11 cellular contexts compared by ENCODE assay signal in the genomic region with DNA sequence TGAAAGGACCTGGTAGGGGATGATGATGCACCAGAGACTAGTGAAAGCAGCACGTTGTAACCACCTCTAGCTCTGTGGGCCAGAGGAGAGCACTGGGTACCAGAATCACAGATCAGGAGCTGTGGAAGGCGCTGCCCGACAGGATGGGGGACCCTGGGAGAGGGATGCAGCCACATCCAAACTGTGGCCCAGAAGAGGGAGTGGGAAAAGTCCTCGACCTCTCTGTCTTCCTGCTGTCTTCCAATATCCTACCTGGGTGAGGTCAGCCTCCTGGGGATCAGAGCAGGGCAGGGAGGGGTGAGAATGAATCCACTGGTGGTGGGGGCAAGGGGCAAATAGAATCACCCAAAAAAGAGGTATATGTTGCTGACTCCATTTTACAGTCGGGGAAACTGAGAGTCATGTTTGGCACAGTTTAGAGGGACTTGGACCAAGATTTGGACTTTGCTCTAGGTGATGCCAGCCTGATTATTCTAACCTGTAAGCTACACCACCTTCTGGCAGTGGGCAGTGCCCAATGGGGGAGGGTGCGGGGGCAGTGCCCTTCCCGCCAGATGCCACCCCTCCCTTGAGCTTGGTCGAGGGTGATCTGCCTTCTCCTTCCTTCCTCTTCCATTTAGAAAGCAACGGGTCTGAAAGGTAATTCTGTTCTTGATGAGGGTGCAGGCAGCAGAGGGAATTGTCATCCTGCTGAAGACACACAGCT.
A peak's percentile ranks its signal among the peaks of the same experiment; 100 is the strongest.
DNase-seq lines count a peak whose midpoint lies in the region; ATAC-seq and TF ChIP-seq lines count a peak whose summit lies in the region.
"Had no signal": no experiment of that assay in that cellular context is flagged by ENCODE, and none has a peak within 500 bp of the region (broad histone marks: within the 10 kb centered on the region; RNA-seq: fewer than 3 reads in every experiment).

No MANE protein-coding gene starts in this region.

- peak overlapping the region; percentile 89 for H3K27ac Mint-ChIP-seq in endodermal cell
- peak overlapping the region; percentile 95 to 98 (median 97) for H3K27ac Mint-ChIP-seq in nephron

- no peak overlapping the region for H3K4me3 Mint-ChIP-seq in endodermal cell
- peak overlapping the region in 1 of 3 experiments; percentile 5 for H3K4me3 Mint-ChIP-seq in nephron

- DNase-seq in heart left ventricle (peak in 3 of 5 donors; percentile 3 to 43 (median 15)), right cardiac atrium (no peak), endodermal cell (peak; percentile 45), uterus (no peak), foreskin melanocyte (no peak)
- DNase-seq: GDM1, Kasumi-1, NCI-H2227 treated with DMSO at 0.1 percent for 48 hours had no signal

- no peak for TF ChIP-seq CTCF in heart left ventricle (IDR thresholded peaks at IDR 0.05)
- no peak for TF ChIP-seq CTCF in endodermal cell (conservative IDR thresholded peaks at IDR 0.05)
- no peak for TF ChIP-seq CTCF in nephron (IDR thresholded peaks at IDR 0.05; ENCODE audit: unreplicated experiment in 3 of 3)
- TF ChIP-seq CTCF in uterus (IDR thresholded peaks at IDR 0.05), result no peak

- intact Hi-C loops in heart left ventricle (cut with DNase I), result no loop called here
- intact Hi-C loops in right cardiac atrium (cut with DNase I), result no loop called here
- intact Hi-C loops in uterus (cut with DNase I; ENCODE audit: low total_unique reads), result no loop called here

- H3K4me3 ChIP-seq in heart left ventricle, result no peak overlapping the region
- no peak overlapping the region for H3K4me3 ChIP-seq in right cardiac atrium (ENCODE audit: low read length)
- no peak overlapping the region for H3K4me3 ChIP-seq in endodermal cell (ENCODE audit: low read length)
- H3K4me3 ChIP-seq in uterus, result no peak overlapping the region

- no peaks in the 10 kb centered on the region for H3K9me3 ChIP-seq in heart left ventricle
- H3K9me3 ChIP-seq in right cardiac atrium (ENCODE audit: control insufficient read depth, low read length), result no peaks in the 10 kb centered on the region
- H3K9me3 ChIP-seq in endodermal cell (ENCODE audit: control insufficient read depth, low read length), result no peaks in the 10 kb centered on the region
- H3K9me3 ChIP-seq in uterus, result no peaks in the 10 kb centered on the region

- H3K4me1 Mint-ChIP-seq in endodermal cell, result peaks cover 46% of the 10 kb centered on the region
- peaks cover 77% of the 10 kb centered on the region for H3K4me1 Mint-ChIP-seq in nephron

- H3K27me3 Mint-ChIP-seq in endodermal cell (ENCODE audit: insufficient read depth) (no peaks in the 10 kb centered on the region), nephron (ENCODE audit: low read depth) (peaks cover 4% of the 10 kb centered on the region)

- no peaks in the 10 kb centered on the region for H3K36me3 Mint-ChIP-seq in endodermal cell (ENCODE audit: low read depth)
- H3K36me3 Mint-ChIP-seq in nephron (ENCODE audit: low read depth), result no peaks in the 10 kb centered on the region

- H3K27ac ChIP-seq in heart left ventricle (peak overlapping the region in 10 of 12 donors; percentile 3 to 95 (median 89)), right cardiac atrium (ENCODE audit: low read length) (no peak overlapping the region), endodermal cell (ENCODE audit: low read depth, low read length) (no peak overlapping the region), uterus (peak overlapping the region; percentile 87 to 94)

- H3K27me3 ChIP-seq in heart left ventricle (no peaks in the 10 kb centered on the region), right cardiac atrium (ENCODE audit: control insufficient read depth, insufficient read depth) (no peaks in the 10 kb centered on the region), endodermal cell (ENCODE audit: control insufficient read depth, insufficient read depth, low read length, poor library complexity, severe bottlenecking) (no peaks in the 10 kb centered on the region), uterus (no peaks in the 10 kb centered on the region)

- no peaks in the 10 kb centered on the region for H3K36me3 ChIP-seq in heart left ventricle
- H3K36me3 ChIP-seq in endodermal cell (ENCODE audit: control insufficient read depth, insufficient read depth, low read length), result no peaks in the 10 kb centered on the region
- H3K36me3 ChIP-seq in uterus, result no peaks in the 10 kb centered on the region

- WGBS in heart left ventricle, 4 donors, result 67 to 77% (median 69%) methylated on average over 9 of the region's 9 CpGs
- 69% methylated on average over 9 of the region's 9 CpGs for WGBS in right cardiac atrium
- WGBS in endodermal cell (ENCODE audit: insufficient coverage in 1 of 2, insufficient read length in 1 of 2), 2 experiments, result 87 to 91% methylated on average over 3 to 9 of the region's 9 CpGs

- peaks cover 9 to 89% (median 70%) of the 10 kb centered on the region in 12 donors for H3K4me1 ChIP-seq in heart left ventricle
- peaks cover 21% of the 10 kb centered on the region for H3K4me1 ChIP-seq in right cardiac atrium (ENCODE audit: control insufficient read depth, insufficient read depth, low read length)
- peaks cover 23% of the 10 kb centered on the region for H3K4me1 ChIP-seq in endodermal cell (ENCODE audit: control insufficient read depth, insufficient read depth, low read length)
- peaks cover 9 to 20% of the 10 kb centered on the region in 2 donors for H3K4me1 ChIP-seq in uterus

- no peak for TF ChIP-seq POLR2A in heart left ventricle (IDR thresholded peaks at IDR 0.05)
- TF ChIP-seq POLR2A in uterus (IDR thresholded peaks at IDR 0.05), result no peak

- ATAC-seq in heart left ventricle (no peak), right cardiac atrium (no peak), HG03378 (IDR thresholded peaks at IDR 0.05; ENCODE audit: unreplicated experiment) (no peak), esophagus mucosa (no peak)

- H3K9me3 Mint-ChIP-seq in endodermal cell, result no peaks in the 10 kb centered on the region
- H3K9me3 Mint-ChIP-seq in nephron, result no peaks in the 10 kb centered on the region

- H3K9ac ChIP-seq in endodermal cell (ENCODE audit: extremely low read depth, low read length, poor library complexity, severe bottlenecking), result no peak overlapping the region

Comparison
In these comparisons a context has a peak if more than half of its experiments do, and no peak if none do; other contexts are left out.
1. DNase-seq: peak in heart left ventricle (3 of 5) and endodermal cell (single experiment); none in right cardiac atrium (0 of 3), uterus (0 of 2) and foreskin melanocyte (single experiment).
2. H3K27ac ChIP-seq: peak in heart left ventricle (10 of 12) and uterus (2 of 2); none in right cardiac atrium (single experiment) and endodermal cell (single experiment).